ENCODE assay signal across 8 cellular contexts in the genomic region with DNA sequence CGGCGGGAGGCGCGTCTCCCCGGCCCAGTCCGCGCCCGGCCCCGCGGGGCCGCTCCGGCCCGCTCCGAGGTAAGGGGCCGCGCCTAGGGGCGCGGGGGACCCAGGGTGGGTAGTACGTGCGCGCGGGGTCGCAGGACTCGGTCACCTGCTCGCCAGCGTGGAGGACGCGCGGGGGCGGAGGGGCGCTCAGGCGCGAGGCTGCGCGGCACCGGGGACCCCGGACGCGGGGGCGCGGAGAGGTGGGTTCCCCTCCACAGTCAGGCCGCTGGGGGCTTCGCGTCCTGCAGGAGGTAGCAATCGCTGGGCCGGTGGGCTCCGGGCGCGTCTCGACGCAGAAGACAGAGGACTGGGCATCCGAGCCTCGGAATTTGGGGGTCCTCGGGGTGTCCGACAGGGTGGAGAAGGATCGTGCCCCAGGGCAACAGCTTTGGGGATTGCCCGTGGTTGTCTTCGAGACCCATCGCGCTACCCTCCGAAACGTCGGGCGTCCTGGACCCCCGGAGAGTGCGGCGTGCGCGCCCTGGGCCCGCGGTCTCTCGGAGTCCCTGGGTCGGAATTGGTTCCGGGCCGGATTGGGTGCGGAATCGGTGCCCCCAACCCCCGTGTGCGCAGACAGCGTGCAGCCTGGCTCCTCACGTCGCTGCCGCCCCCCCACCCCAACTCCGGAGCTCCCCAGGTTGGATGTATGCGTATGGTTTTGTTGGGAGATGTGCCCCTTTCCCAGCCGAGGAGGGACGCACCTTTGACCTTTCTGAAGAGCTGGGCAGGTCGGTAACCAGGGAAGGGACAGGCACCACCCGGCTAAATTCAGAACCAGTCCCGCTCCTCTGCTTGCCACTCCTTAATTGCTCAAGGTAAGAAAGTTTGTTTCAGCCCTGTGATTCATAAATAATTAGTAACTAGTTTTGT. TPM values are rescaled to one million over a fixed set of nuclear protein-coding genes. Genes with fewer than 3 reads are reported as not detected.
A peak's percentile ranks its signal among the peaks of the same experiment; 100 is the strongest.
DNase-seq lines count a peak whose midpoint lies in the region; ATAC-seq and TF ChIP-seq lines count a peak whose summit lies in the region.

No MANE protein-coding gene starts in this region.

- H3K4me3 ChIP-seq in AG09309 (ENCODE audit: control insufficient read depth, low read depth, low read length) (peak overlapping the region; percentile 81), SJSA1 (peak overlapping the region; percentile 53)

- H3K36me3 ChIP-seq in SJSA1: no peaks in the 10 kb centered on the region

- H3K4me3 Mint-ChIP-seq in endothelial cell (ENCODE audit: unreplicated experiment) (peak overlapping the region; percentile 93), nephron (peak overlapping the region; percentile 80 to 86 (median 84))

- H3K4me1 Mint-ChIP-seq in endothelial cell (ENCODE audit: unreplicated experiment) (peaks cover 34% of the 10 kb centered on the region), nephron (peaks cover 26% of the 10 kb centered on the region)

- H3K9me3 ChIP-seq in SJSA1 (replicated peaks): no peaks in the 10 kb centered on the region

- no peak overlapping the region for H3K27ac ChIP-seq in SJSA1

- no peaks in the 10 kb centered on the region for H3K27me3 ChIP-seq in SJSA1 (replicated peaks)

- peaks cover 29% of the 10 kb centered on the region for H3K36me3 Mint-ChIP-seq in endothelial cell (ENCODE audit: low read depth, unreplicated experiment)
- no peaks in the 10 kb centered on the region for H3K36me3 Mint-ChIP-seq in nephron (ENCODE audit: low read depth)

- DNase-seq in AG09309 (ENCODE audit: low read depth) (no peak), SJSA1 (ENCODE audit: low read depth in 1 of 2, low spot score in 2 of 2) (no peak), endothelial cell (ENCODE audit: low spot score) (peak; percentile 11), NOMO-1 treated with dmso at 0.1 percent for 144 hours (lab: John Stamatoyannopoulos, UW; ENCODE audit: unreplicated experiment) (no peak)

- H3K9me3 Mint-ChIP-seq in endothelial cell (ENCODE audit: unreplicated experiment) (no peaks in the 10 kb centered on the region), nephron (no peaks in the 10 kb centered on the region)

- peak overlapping the region; percentile 7 for H3K27ac Mint-ChIP-seq in endothelial cell (ENCODE audit: unreplicated experiment)
- peak overlapping the region in 2 of 3 experiments; percentile 55 to 72 for H3K27ac Mint-ChIP-seq in nephron

- TF ChIP-seq CTCF in AG09309 (IDR thresholded peaks at IDR 0.05; ENCODE audit: control insufficient read depth, insufficient read depth, low read depth, low read length, missing control alignments) (no peak), endothelial cell (IDR thresholded peaks at IDR 0.05; ENCODE audit: unreplicated experiment) (no peak), nephron (IDR thresholded peaks at IDR 0.05; ENCODE audit: unreplicated experiment in 3 of 3) (no peak)

- ATAC-seq in HG03442 (IDR thresholded peaks at IDR 0.05; ENCODE audit: unreplicated experiment) (no peak), GM18909 (IDR thresholded peaks at IDR 0.05; ENCODE audit: poor library complexity, unreplicated experiment) (no peak), GM18511 (IDR thresholded peaks at IDR 0.05; ENCODE audit: unreplicated experiment) (no peak)

- peaks cover 24% of the 10 kb centered on the region for H3K4me1 ChIP-seq in SJSA1 (replicated peaks)

- peaks cover 7% of the 10 kb centered on the region for H3K27me3 Mint-ChIP-seq in endothelial cell (ENCODE audit: unreplicated experiment)
- H3K27me3 Mint-ChIP-seq in nephron (ENCODE audit: low read depth): peaks cover 69% of the 10 kb centered on the region

RNA-seq across cellular contexts. Expression of a gene that starts 0.7 kb away (rescaled TPM):
- 0.91 and 4.0 TPM in 2 replicates for total RNA-seq in SJSA1 (2014; rRNA removed; shearing (Covaris generic))
- total RNA-seq in endothelial cell (ENCODE audit: unreplicated experiment): 70.1 TPM

Comparison
In these comparisons a context has a peak if more than half of its experiments do, and no peak if none do; other contexts are left out.
1. RNA of a gene that starts 0.7 kb away (total RNA-seq): 70.1 TPM in endothelial cell (single experiment); 0.91 to 4.0 TPM in SJSA1; every median in the first group is over 10 times any median in the second.